ENCODE assay signal across 22 cellular contexts in the genomic region with DNA sequence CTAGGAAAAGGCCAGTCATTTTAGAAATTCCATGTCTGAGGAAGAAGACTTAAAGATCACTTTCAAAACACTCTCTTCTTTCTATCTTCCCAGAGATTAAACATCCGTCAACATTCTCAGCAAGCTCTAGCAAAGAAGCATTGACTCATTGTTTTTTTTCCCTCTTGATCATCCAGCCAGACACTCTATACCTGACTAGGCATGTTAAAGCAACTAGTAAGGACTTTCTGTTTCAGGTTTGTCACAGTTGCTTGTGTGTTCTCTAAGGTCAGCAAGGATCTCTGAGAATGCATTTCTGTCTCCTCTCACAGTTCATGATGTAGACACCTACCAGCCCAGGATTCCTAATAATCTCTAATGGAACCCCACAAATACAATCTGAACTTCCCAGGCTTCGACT.
DNase-seq lines count a peak whose midpoint lies in the region; ATAC-seq, FAIRE-seq and TF ChIP-seq lines count a peak whose summit lies in the region.
"Had no signal": no experiment of that assay in that cellular context is flagged by ENCODE, and none has a peak within 500 bp of the region (broad histone marks: within the 10 kb centered on the region; RNA-seq: fewer than 3 reads in every experiment).

No MANE protein-coding gene starts in this region.

- H3K79me2 ChIP-seq in keratinocyte (ENCODE audit: control insufficient read depth, insufficient read depth, low read length), result no peaks in the 10 kb centered on the region

- H3K36me3 Mint-ChIP-seq in activated CD4-positive, alpha-beta T cell treated with anti-CD3 and anti-CD28 coated beads for 36 hours (ENCODE audit: low read depth), result no peaks in the 10 kb centered on the region
- H3K36me3 Mint-ChIP-seq: CD4-positive, CD25-positive, alpha-beta regulatory T cell had no signal

- peak overlapping the region; percentile 25 for H3K27ac ChIP-seq in keratinocyte (ENCODE audit: control insufficient read depth, insufficient read depth, low read length)
- H3K27ac ChIP-seq in caudate nucleus (ENCODE audit: low read depth, low read length), result no peak overlapping the region
- H3K27ac ChIP-seq: SK-N-MC had no signal

- POLR2A ChIA-PET in activated CD4-positive, alpha-beta T cell treated with anti-CD3 and anti-CD28 coated beads for 36 hours (lab: Charles Lee), result no interaction called here

- no peaks in the 10 kb centered on the region for H3K9me1 ChIP-seq in keratinocyte (ENCODE audit: control insufficient read depth, extremely low read depth, insufficient read depth, low read length)

- H3K9me3 Mint-ChIP-seq in activated CD4-positive, alpha-beta T cell treated with anti-CD3 and anti-CD28 coated beads for 36 hours (ENCODE audit: low read depth), result peaks cover 4% of the 10 kb centered on the region
- H3K9me3 Mint-ChIP-seq: GM23338 had no signal

- H4K20me1 ChIP-seq in keratinocyte (ENCODE audit: control insufficient read depth, extremely low read depth, insufficient read depth, low read length), result no peaks in the 10 kb centered on the region

- ATAC-seq in activated CD4-positive, alpha-beta T cell treated with anti-CD3 and anti-CD28 coated beads for 36 hours, result no peak
- ATAC-seq: GM23338 had no signal

- DNase-seq in Daoy (ENCODE audit: low read depth) (peak; percentile 1), M059J (ENCODE audit: low read depth) (peak; percentile 30), bronchial epithelial cell (ENCODE audit: low read depth) (peak; percentile 89), keratinocyte (ENCODE audit: low read depth, low spot score) (peak; percentile 9), cortex of kidney (lab: John Stamatoyannopoulos, UW) (no peak), caudate nucleus (lab: John Stamatoyannopoulos, UW) (no peak)
- DNase-seq in activated CD4-positive, alpha-beta T cell treated with anti-CD3 and anti-CD28 coated beads for 36 hours, result no peak
- DNase-seq: CD4-positive, CD25-positive, alpha-beta regulatory T cell; HCEC 1CT; IMR-90; NCI-H1048; NCI-H1417 treated with DMSO at 0.1 percent for 48 hours; NCI-H187 treated with DMSO at 0.1 percent for 48 hours; NCI-H2107; NCI-H446 treated with DMSO at 0.1 percent for 48 hours; NCI-H526 treated with DMSO at 0.1 percent for 48 hours; SHP77 treated with DMSO at 0.1 percent for 48 hours had no signal

- intact Hi-C loops in activated CD4-positive, alpha-beta T cell treated with anti-CD3 and anti-CD28 coated beads for 36 hours (cut with DNase I, micrococcal nuclease), result no loop called here

- no peaks in the 10 kb centered on the region for H3K27me3 ChIP-seq in bronchial epithelial cell (ENCODE audit: control insufficient read depth, insufficient read depth, low read length)
- no peaks in the 10 kb centered on the region for H3K27me3 ChIP-seq in keratinocyte (ENCODE audit: control insufficient read depth, extremely low read depth, insufficient read depth, low read length)

- peak overlapping the region; percentile 65 for H3K4me2 ChIP-seq in keratinocyte (ENCODE audit: control insufficient read depth, extremely low read depth, insufficient read depth, low read depth, low read length)
- H3K4me2 ChIP-seq: GM23338 had no signal

- dilution Hi-C loops in keratinocyte (cut with MboI; ENCODE audit: extremely low pct_ligation_motif_present, low sequenced_read_pairs), result no loop called here

- no peak overlapping the region for H3K4me3 ChIP-seq in bronchial epithelial cell (ENCODE audit: low read depth, low read length)
- H3K4me3 ChIP-seq in keratinocyte (ENCODE audit: control insufficient read depth in 2 of 3, extremely low read depth in 1 of 3, insufficient read depth in 2 of 3, low read depth in 1 of 3, low read length in 3 of 3), result no peak overlapping the region
- H3K4me3 ChIP-seq: GM23338, SK-N-MC had no signal

- H3K36me3 ChIP-seq in bronchial epithelial cell (ENCODE audit: control insufficient read depth, insufficient read depth, low read length), result no peaks in the 10 kb centered on the region
- H3K36me3 ChIP-seq in keratinocyte (ENCODE audit: control insufficient read depth in 2 of 2, extremely low read depth in 1 of 2, insufficient read depth in 2 of 2, low read length in 2 of 2), result no peaks in the 10 kb centered on the region

- no peaks in the 10 kb centered on the region for H3K4me1 Mint-ChIP-seq in activated CD4-positive, alpha-beta T cell treated with anti-CD3 and anti-CD28 coated beads for 36 hours
- H3K4me1 Mint-ChIP-seq: CD4-positive, CD25-positive, alpha-beta regulatory T cell had no signal

- no peak overlapping the region for H3K27ac Mint-ChIP-seq in activated CD4-positive, alpha-beta T cell treated with anti-CD3 and anti-CD28 coated beads for 36 hours
- H3K27ac Mint-ChIP-seq: CD4-positive, CD25-positive, alpha-beta regulatory T cell; GM23338 had no signal

- no peaks in the 10 kb centered on the region for H3K27me3 Mint-ChIP-seq in activated CD4-positive, alpha-beta T cell treated with anti-CD3 and anti-CD28 coated beads for 36 hours
- H3K27me3 Mint-ChIP-seq: CD4-positive, CD25-positive, alpha-beta regulatory T cell had no signal

- TF ChIP-seq CTCF in bronchial epithelial cell (IDR thresholded peaks at IDR 0.05; ENCODE audit: insufficient read depth, low read length, severe bottlenecking) (no peak), keratinocyte (optimal IDR thresholded peaks at IDR 0.05 in 1 of 3, IDR thresholded peaks at IDR 0.05 in 1 of 3, conservative IDR thresholded peaks at IDR 0.05 in 1 of 3; ENCODE audit: extremely low read depth in 1 of 3, insufficient read depth in 2 of 3, low read length in 3 of 3) (no peak)

- H3K9ac ChIP-seq in keratinocyte (ENCODE audit: control insufficient read depth, extremely low read depth, insufficient read depth, low read length), result no peak overlapping the region

- FAIRE-seq in bronchial epithelial cell (lab: Jason Lieb, UNC) (no peak), keratinocyte (lab: Jason Lieb, UNC) (peak; percentile 82)
- FAIRE-seq: G401.6, GM12892, GM18507 had no signal

- CTCF ChIA-PET in activated CD4-positive, alpha-beta T cell treated with anti-CD3 and anti-CD28 coated beads for 36 hours (lab: Charles Lee), result no interaction called here

- H2AFZ ChIP-seq in keratinocyte (ENCODE audit: control insufficient read depth, low read length), result peak overlapping the region; percentile 32
- H2AFZ ChIP-seq: GM23338 had no signal

- H3K9me3 ChIP-seq in keratinocyte (ENCODE audit: control insufficient read depth, low read depth, low read length), result no peaks in the 10 kb centered on the region

- H3K4me3 Mint-ChIP-seq in activated CD4-positive, alpha-beta T cell treated with anti-CD3 and anti-CD28 coated beads for 36 hours, result no peak overlapping the region
- H3K4me3 Mint-ChIP-seq: CD4-positive, CD25-positive, alpha-beta regulatory T cell; GM23338 had no signal

- H3K4me1 ChIP-seq in keratinocyte (ENCODE audit: control insufficient read depth, extremely low read depth, insufficient read depth, low read length), result peaks cover 13% of the 10 kb centered on the region

Comparison
In these comparisons a context has a peak if more than half of its experiments do, and no peak if none do; other contexts are left out.
1. DNase-seq: peak in Daoy (single experiment), M059J (single experiment), bronchial epithelial cell (single experiment) and keratinocyte (single experiment); none in activated CD4-positive, alpha-beta T cell treated with anti-CD3 and anti-CD28 coated beads for 36 hours (single experiment), cortex of kidney (single experiment) and caudate nucleus (0 of 61).